In genomic region chr19:58382997-58383603, GRCh38 we compare ENCODE assay signal across 21 cellular contexts. TPM values are rescaled to one million over a fixed set of nuclear protein-coding genes. Genes with fewer than 3 reads are reported as not detected.
DNase-seq lines count a peak whose midpoint lies in the region; ATAC-seq and TF ChIP-seq lines count a peak whose summit lies in the region.
"Had no signal": no experiment of that assay in that cellular context is flagged by ENCODE, and none has a peak within 500 bp of the region (broad histone marks: within the 10 kb centered on the region; RNA-seq: fewer than 3 reads in every experiment).

No MANE protein-coding gene starts in this region.

- no peak for TF ChIP-seq RAD21 in IMR-90 (IDR thresholded peaks at IDR 0.05; ENCODE audit: low read length)

- TF ChIP-seq CTCF in IMR-90 (conservative IDR thresholded peaks at IDR 0.05; ENCODE audit: low read depth, low read length), result no peak
- TF ChIP-seq CTCF in neural progenitor cell (IDR thresholded peaks at IDR 0.05), result no peak
- no peak for TF ChIP-seq CTCF in testis (IDR thresholded peaks at IDR 0.05)

- H4K5ac ChIP-seq in IMR-90 (ENCODE audit: low read depth, low read length), result no peak overlapping the region

- H4K8ac ChIP-seq in IMR-90 (ENCODE audit: low read depth in 2 of 2, low read length in 2 of 2), result no peak overlapping the region

- ATAC-seq in activated T-cell treated with anti-CD3 and anti-CD28 coated beads, Interleukin-2, amount 50 U/mL, for 72 hours (replicated peaks in 1 of 2), result no peak
- ATAC-seq in IMR-90 (ENCODE audit: low read depth) (no peak), GM18907 (IDR thresholded peaks at IDR 0.05; ENCODE audit: unreplicated experiment) (no peak)
- no peak for ATAC-seq in activated naive CD8-positive, alpha-beta T cell treated with anti-CD3 and anti-CD28 coated beads, Interleukin-2, amount 50 U/mL, for 24 hours
- ATAC-seq: foreskin keratinocyte; left lobe of liver; psoas muscle; stimulated activated naive B cell treated with anti-CD40 and anti-IgM and Interleukin-4, amounts not matched to agents 10 μg/mL and 1 μg/mL and 100 μg/mL, for 72 hours had no signal

- intact Hi-C loops in IMR-90 (cut with micrococcal nuclease) (no loop called here), testis (cut with DNase I; ENCODE audit: low total_unique reads) (no loop called here)

- peaks cover 22 to 53% of the 10 kb centered on the region in 2 experiments; a peak in 3 of 4 replicates for H3K79me1 ChIP-seq in IMR-90 (ENCODE audit: low read depth in 1 of 2, low read length in 2 of 2)

- H2AK5ac ChIP-seq in IMR-90 (ENCODE audit: low read depth, low read length), result no peak overlapping the region

- H4K20me1 ChIP-seq in IMR-90 (ENCODE audit: insufficient read depth, low read length) (peaks cover 7% of the 10 kb centered on the region), neural progenitor cell (ENCODE audit: low read depth) (peaks cover 8% of the 10 kb centered on the region)

- no peak for DNase-seq in activated T-cell treated with anti-CD3 and anti-CD28 coated beads, Interleukin-2, amount 50 U/mL, for 72 hours
- DNase-seq in activated T-cell treated with anti-CD3 and anti-CD28 coated beads, Interleukin-2, amount 50 U/mL, for 48 hours, result no peak
- DNase-seq in IMR-90 (no peak), neural progenitor cell (ENCODE audit: low spot score) (no peak), testis (no peak), middle frontal gyrus (ENCODE audit: extremely low spot score, low spot score) (no peak)
- no peak for DNase-seq in activated naive CD8-positive, alpha-beta T cell treated with anti-CD3 and anti-CD28 coated beads, Interleukin-2, amount 50 U/mL, for 24 hours
- DNase-seq: ACHN; activated CD8-positive, alpha-beta memory T cell treated with anti-CD3 and anti-CD28 coated beads, Interleukin-2, amount 50 U/mL, for 4 hours; amygdala; cerebellar nuclear complex; foreskin keratinocyte; NCI-H1436; NCI-H82; stimulated activated naive B cell treated with anti-CD40 and anti-IgM and Interleukin-4, amounts not matched to agents 10 μg/mL and 1 μg/mL and 100 μg/mL, for 72 hours had no signal

- H3K9me3 Mint-ChIP-seq in activated T-cell treated with anti-CD3 and anti-CD28 coated beads, Interleukin-2, amount 50 U/mL, for 72 hours, result no peaks in the 10 kb centered on the region
- no peaks in the 10 kb centered on the region for H3K9me3 Mint-ChIP-seq in activated naive CD8-positive, alpha-beta T cell treated with anti-CD3 and anti-CD28 coated beads, Interleukin-2, amount 50 U/mL, for 24 hours
- no peaks in the 10 kb centered on the region for H3K9me3 Mint-ChIP-seq in neural progenitor cell
- H3K9me3 Mint-ChIP-seq: stimulated activated naive B cell treated with anti-CD40 and anti-IgM and Interleukin-4, amounts not matched to agents 10 μg/mL and 1 μg/mL and 100 μg/mL, for 72 hours had no signal

- H3K18ac ChIP-seq in IMR-90 (ENCODE audit: low read depth, low read length), result no peak overlapping the region

- H3F3A ChIP-seq in neural progenitor cell (ENCODE audit: low read depth), result peaks cover 22% of the 10 kb centered on the region

- H3K27me3 Mint-ChIP-seq in activated T-cell treated with anti-CD3 and anti-CD28 coated beads, Interleukin-2, amount 50 U/mL, for 72 hours (ENCODE audit: low read depth), result no peaks in the 10 kb centered on the region
- H3K27me3 Mint-ChIP-seq in activated naive CD8-positive, alpha-beta T cell treated with anti-CD3 and anti-CD28 coated beads, Interleukin-2, amount 50 U/mL, for 24 hours, result no peaks in the 10 kb centered on the region
- H3K27me3 Mint-ChIP-seq in neural progenitor cell (ENCODE audit: insufficient read depth, low read depth), result peaks cover 11% of the 10 kb centered on the region
- H3K27me3 Mint-ChIP-seq: stimulated activated naive B cell treated with anti-CD40 and anti-IgM and Interleukin-4, amounts not matched to agents 10 μg/mL and 1 μg/mL and 100 μg/mL, for 72 hours had no signal

- H2BK5ac ChIP-seq in IMR-90 (ENCODE audit: low read depth, low read length, poor library complexity, severe bottlenecking), result no peak overlapping the region

- H3K27ac Mint-ChIP-seq in activated T-cell treated with anti-CD3 and anti-CD28 coated beads, Interleukin-2, amount 50 U/mL, for 72 hours, result no peak overlapping the region
- H3K27ac Mint-ChIP-seq in activated naive CD8-positive, alpha-beta T cell treated with anti-CD3 and anti-CD28 coated beads, Interleukin-2, amount 50 U/mL, for 24 hours, result no peak overlapping the region
- no peak overlapping the region for H3K27ac Mint-ChIP-seq in neural progenitor cell

- BruUV-seq in IMR-90 (replicated peaks; lab: Mats Ljungman, UMichigan), result no TSS peak

- H3K9me1 ChIP-seq in IMR-90 (ENCODE audit: insufficient read depth, low read length), result peaks cover 31% of the 10 kb centered on the region

- no peak overlapping the region for H2BK15ac ChIP-seq in IMR-90 (ENCODE audit: low read depth, low read length)

- no peak overlapping the region for H2AFZ ChIP-seq in IMR-90 (replicated peaks; ENCODE audit: low read length, poor library complexity)
- H2AFZ ChIP-seq in neural progenitor cell (replicated peaks), result no peak overlapping the region

- H3K4me1 Mint-ChIP-seq in activated T-cell treated with anti-CD3 and anti-CD28 coated beads, Interleukin-2, amount 50 U/mL, for 72 hours (ENCODE audit: low read depth), result peaks cover 41% of the 10 kb centered on the region
- H3K4me1 Mint-ChIP-seq in activated naive CD8-positive, alpha-beta T cell treated with anti-CD3 and anti-CD28 coated beads, Interleukin-2, amount 50 U/mL, for 24 hours, result peaks cover 48% of the 10 kb centered on the region
- H3K4me1 Mint-ChIP-seq in neural progenitor cell, result peaks cover 32% of the 10 kb centered on the region

- peaks cover 27% of the 10 kb centered on the region for H3K79me2 ChIP-seq in neural progenitor cell (ENCODE audit: low read depth)

- peak overlapping the region; percentile 81 to 97 for H3K4me3 Mint-ChIP-seq in activated T-cell treated with anti-CD3 and anti-CD28 coated beads, Interleukin-2, amount 50 U/mL, for 72 hours
- peak overlapping the region; percentile 24 for H3K4me3 Mint-ChIP-seq in activated naive CD8-positive, alpha-beta T cell treated with anti-CD3 and anti-CD28 coated beads, Interleukin-2, amount 50 U/mL, for 24 hours
- H3K4me3 Mint-ChIP-seq in neural progenitor cell, result peak overlapping the region; percentile 70

- H3K4me2 ChIP-seq in IMR-90 (ENCODE audit: low read depth, low read length), result no peak overlapping the region
- H3K4me2 ChIP-seq in neural progenitor cell, result no peak overlapping the region

- no peak overlapping the region for H3K56ac ChIP-seq in IMR-90 (ENCODE audit: extremely low read depth, insufficient read depth, low read length)

- WGBS in IMR-90 (ENCODE audit: extremely low coverage in 2 of 2, insufficient read length in 1 of 2), 2 experiments, result 100% methylated on average over 4 of the region's 6 CpGs; no CpG with 5 or more reads in 1 of the 2 experiments
- 91% methylated on average over 6 of the region's 6 CpGs; no CpG with 5 or more reads in 1 of the 2 donors for WGBS in testis, 2 donors

- H2BK20ac ChIP-seq in IMR-90 (ENCODE audit: low read depth, low read length), result no peak overlapping the region

- CTCF ChIA-PET in IMR-90 (lab: Yijun Ruan, JAX), result no interaction called here

- dilution Hi-C loops in IMR-90 (cut with HindIII; ENCODE audit: low sequenced_read_pairs, unreplicated experiment), result no loop called here

- H3K23ac ChIP-seq in IMR-90 (ENCODE audit: low read depth, low read length), result no peak overlapping the region

- H3K36me3 Mint-ChIP-seq in activated T-cell treated with anti-CD3 and anti-CD28 coated beads, Interleukin-2, amount 50 U/mL, for 72 hours (ENCODE audit: insufficient read depth in 2 of 2), result peaks cover 2 to 8% of the 10 kb centered on the region in 2 donors
- H3K36me3 Mint-ChIP-seq in activated naive CD8-positive, alpha-beta T cell treated with anti-CD3 and anti-CD28 coated beads, Interleukin-2, amount 50 U/mL, for 24 hours (ENCODE audit: low read depth), result peaks cover 13% of the 10 kb centered on the region
- H3K36me3 Mint-ChIP-seq in neural progenitor cell, result no peaks in the 10 kb centered on the region

- in situ Hi-C loops in IMR-90 (cut with MboI; ENCODE audit: low sequenced_read_pairs), result no loop called here

- peak overlapping the region; percentile 68 for H2AK9ac ChIP-seq in IMR-90 (replicated peaks; ENCODE audit: low read depth, low read length, poor library complexity)

- H4K91ac ChIP-seq in IMR-90 (ENCODE audit: insufficient read depth, low read depth, low read length), result no peak overlapping the region

- POLR2A ChIA-PET in IMR-90 (lab: Charles Lee; ENCODE audit: unreplicated experiment), result no interaction called here

- H3K4ac ChIP-seq in IMR-90 (ENCODE audit: low read depth, low read length), result no peak overlapping the region

- H2BK120ac ChIP-seq in IMR-90 (ENCODE audit: low read depth, low read length), result no peak overlapping the region

- H3K36me3 ChIP-seq in IMR-90 (ENCODE audit: control insufficient read depth, insufficient read depth, low read length) (peaks cover 1% of the 10 kb centered on the region; the same call in 1 of the 2 replicates), neural progenitor cell (no peaks in the 10 kb centered on the region), testis (ENCODE audit: low read depth, missing control alignments) (no peaks in the 10 kb centered on the region)

- H3K27ac ChIP-seq in IMR-90 (ENCODE audit: insufficient read depth, low read length) (no peak overlapping the region), neural progenitor cell (no peak overlapping the region), testis (no peak overlapping the region)
- H3K27ac ChIP-seq: foreskin keratinocyte, psoas muscle, VCaP had no signal

- no peaks in the 10 kb centered on the region for H3K9me3 ChIP-seq in IMR-90 (ENCODE audit: control insufficient read depth, insufficient read depth, low read length)
- H3K9me3 ChIP-seq in neural progenitor cell (ENCODE audit: low read depth), result no peaks in the 10 kb centered on the region
- no peaks in the 10 kb centered on the region for H3K9me3 ChIP-seq in testis
- H3K9me3 ChIP-seq: psoas muscle had no signal

- H3K4me1 ChIP-seq in IMR-90 (ENCODE audit: control insufficient read depth, insufficient read depth, low read length) (peaks cover 18% of the 10 kb centered on the region), neural progenitor cell (peaks cover 16% of the 10 kb centered on the region), testis (peaks cover 30% of the 10 kb centered on the region)
- H3K4me1 ChIP-seq: foreskin keratinocyte had no signal

- no peak overlapping the region for H3K9ac ChIP-seq in IMR-90 (ENCODE audit: low read depth, low read length)
- no peak overlapping the region for H3K9ac ChIP-seq in neural progenitor cell

- H3K4me3 ChIP-seq in IMR-90 (ENCODE audit: insufficient read depth, low read depth, low read length) (no peak overlapping the region), neural progenitor cell (no peak overlapping the region), testis (no peak overlapping the region)
- H3K4me3 ChIP-seq: psoas muscle had no signal

- H3K27me3 ChIP-seq in IMR-90 (ENCODE audit: control insufficient read depth, insufficient read depth, low read length) (no peaks in the 10 kb centered on the region), neural progenitor cell (no peaks in the 10 kb centered on the region), testis (no peaks in the 10 kb centered on the region)
- H3K27me3 ChIP-seq: foreskin keratinocyte had no signal

- no peak for TF ChIP-seq POLR2A in IMR-90 (IDR thresholded peaks at IDR 0.05; ENCODE audit: low read depth, low read length)
- no peak for TF ChIP-seq POLR2A in testis (IDR thresholded peaks at IDR 0.05)

- no peak overlapping the region for H3K14ac ChIP-seq in IMR-90 (replicated peaks; ENCODE audit: low read depth, low read length)

RNA-seq across cellular contexts. Expression of gene ZNF837, which starts 2.3 kb away (rescaled TPM):
- 1 to 10 TPM; 2.3 to 3.0 TPM for total RNA-seq in activated T-cell treated with anti-CD3 and anti-CD28 coated beads, Interleukin-2, amount 50 U/mL, for 72 hours
- 0.54 and 0.56 TPM in 2 replicates for total RNA-seq in IMR-90 (2012; rRNA removed)
- polyA plus RNA-seq in IMR-90 (2012; rRNA removed), result 1.2 and 1.9 TPM in 2 replicates
- 1.7 and 1.9 TPM in 2 replicates for polyA plus RNA-seq in IMR-90 (2012; cell fraction: cytosol; rRNA removed)
- polyA plus RNA-seq in IMR-90 (2012; cell fraction: nucleus; rRNA removed; ENCODE audit: low replicate concordance), result 0.97 and 3.2 TPM in 2 replicates
- 1.4 and 8.5 TPM in 2 replicates for total RNA-seq in neural progenitor cell (ENCODE audit: low replicate concordance)
- total RNA-seq in testis, result 1 to 10 TPM; 6.2 to 9.3 TPM
- 1.3 TPM for polyA plus RNA-seq in testis (ENCODE audit: insufficient read depth, low read depth, low replicate concordance)

RNA-seq across cellular contexts. Expression of gene RPS5, which starts 4.0 kb away (rescaled TPM):
- 1,000 to 10,000 TPM; 1,499 to 1,539 TPM for total RNA-seq in activated T-cell treated with anti-CD3 and anti-CD28 coated beads, Interleukin-2, amount 50 U/mL, for 72 hours
- 3,811 and 5,858 TPM in 2 replicates for total RNA-seq in IMR-90 (2012; rRNA removed)
- 3,265 and 3,617 TPM in 2 replicates for polyA plus RNA-seq in IMR-90 (2012; rRNA removed)
- polyA plus RNA-seq in IMR-90 (2012; cell fraction: cytosol; rRNA removed), result 1,967 and 6,567 TPM in 2 replicates
- 1,256 and 1,694 TPM in 2 replicates for polyA plus RNA-seq in IMR-90 (2012; cell fraction: nucleus; rRNA removed; ENCODE audit: low replicate concordance)
- total RNA-seq in neural progenitor cell (ENCODE audit: low replicate concordance), result 1,938 and 2,407 TPM in 2 replicates
- total RNA-seq in testis, result 1,000 to 10,000 TPM in 1 of 2 donors, 100 to 1,000 TPM in 1; 437 to 1,004 TPM
- 746 TPM for polyA plus RNA-seq in testis (ENCODE audit: insufficient read depth, low read depth, low replicate concordance)

RNA-seq across cellular contexts. Expression of gene RNF225, which starts 12.4 kb away (rescaled TPM):
- total RNA-seq in activated T-cell treated with anti-CD3 and anti-CD28 coated beads, Interleukin-2, amount 50 U/mL, for 72 hours, result 1 to 10 TPM in 1 of 2 donors, under 1 TPM in 1; 0.58 to 1.5 TPM
- total RNA-seq in IMR-90 (2012; rRNA removed) (not detected in 2 replicates), neural progenitor cell (ENCODE audit: low replicate concordance) (0.62 TPM in 1 of 2 replicates, not detected in the other), testis (not detected)
- polyA plus RNA-seq in IMR-90 (2012; rRNA removed) (0.10 TPM in 1 of 2 replicates, not detected in the other), testis (ENCODE audit: insufficient read depth, low read depth, low replicate concordance) (not detected)
- 0.12 TPM in 1 of 2 replicates, not detected in the other for polyA plus RNA-seq in IMR-90 (2012; cell fraction: cytosol; rRNA removed)
- polyA plus RNA-seq in IMR-90 (2012; cell fraction: nucleus; rRNA removed; ENCODE audit: low replicate concordance), result 0.22 and 1.1 TPM in 2 replicates
- total RNA-seq: G401, left lobe of liver, psoas muscle, RPMI7951 had no signal
- polyA plus RNA-seq: foreskin keratinocyte, psoas muscle had no signal

RNA-seq across cellular contexts. Expression of gene ZNF497, which starts 20.5 kb away (rescaled TPM):
- total RNA-seq in activated T-cell treated with anti-CD3 and anti-CD28 coated beads, Interleukin-2, amount 50 U/mL, for 72 hours, result 1 to 10 TPM; 1.5 to 2.4 TPM
- total RNA-seq in IMR-90 (2012; rRNA removed) (0.18 and 0.56 TPM in 2 replicates), neural progenitor cell (ENCODE audit: low replicate concordance) (3.7 and 8.0 TPM in 2 replicates), testis (10 to 100 TPM; 10.3 to 10.7 TPM)
- polyA plus RNA-seq in IMR-90 (2012; rRNA removed) (0.24 and 0.27 TPM in 2 replicates), testis (ENCODE audit: insufficient read depth, low read depth, low replicate concordance) (2.6 TPM)
- 0.25 TPM in 2 replicates for polyA plus RNA-seq in IMR-90 (2012; cell fraction: cytosol; rRNA removed)
- polyA plus RNA-seq in IMR-90 (2012; cell fraction: nucleus; rRNA removed; ENCODE audit: low replicate concordance), result 1.2 and 4.0 TPM in 2 replicates

RNA-seq across cellular contexts. Expression of gene ZNF584, which starts 25.3 kb away (rescaled TPM):
- 10 to 100 TPM in 1 of 2 donors, 1 to 10 TPM in 1; 7.5 to 10.4 TPM for total RNA-seq in activated T-cell treated with anti-CD3 and anti-CD28 coated beads, Interleukin-2, amount 50 U/mL, for 72 hours
- total RNA-seq in IMR-90 (2012; rRNA removed), result 12.8 and 15.4 TPM in 2 replicates
- polyA plus RNA-seq in IMR-90 (2012; rRNA removed), result 11.6 and 12.4 TPM in 2 replicates
- 7.0 and 8.6 TPM in 2 replicates for polyA plus RNA-seq in IMR-90 (2012; cell fraction: cytosol; rRNA removed)
- 7.3 and 10.9 TPM in 2 replicates for polyA plus RNA-seq in IMR-90 (2012; cell fraction: nucleus; rRNA removed; ENCODE audit: low replicate concordance)
- total RNA-seq in neural progenitor cell (ENCODE audit: low replicate concordance), result 6.9 and 9.3 TPM in 2 replicates
- 10 to 100 TPM; 22.1 to 33.9 TPM for total RNA-seq in testis
- 10.4 TPM for polyA plus RNA-seq in testis (ENCODE audit: insufficient read depth, low read depth, low replicate concordance)

Comparison
In these comparisons a context has a peak if more than half of its experiments do, and no peak if none do; other contexts are left out.
1. H3K4me3 Mint-ChIP-seq: peak in every context shown above with its lines; median percentile 89 in activated T-cell treated with anti-CD3 and anti-CD28 coated beads, Interleukin-2, amount 50 U/mL, for 72 hours; 70 in neural progenitor cell; 24 in activated naive CD8-positive, alpha-beta T cell treated with anti-CD3 and anti-CD28 coated beads, Interleukin-2, amount 50 U/mL, for 24 hours.